In genomic region chr3:20238199-20238598, GRCh38 we compare ENCODE assay signal across 2 cellular contexts. TPM values are rescaled to one million over a fixed set of nuclear protein-coding genes. Genes with fewer than 3 reads are reported as not detected.
"Had no signal": no experiment of that assay in that cellular context is flagged by ENCODE, and none has a peak within 500 bp of the region (broad histone marks: within the 10 kb centered on the region; RNA-seq: fewer than 3 reads in every experiment).

No MANE protein-coding gene starts in this region.

RNA-seq across cellular contexts. Expression of gene SGO1, which starts 52.2 kb away (rescaled TPM):
- total RNA-seq: psoas muscle had no signal
- polyA plus RNA-seq: right cardiac atrium had no signal
